9 cellular contexts compared by ENCODE assay signal in genomic region chr12:71551529-71551928, GRCh38.
DNase-seq lines count a peak whose midpoint lies in the region; ATAC-seq, FAIRE-seq and TF ChIP-seq lines count a peak whose summit lies in the region.
"Had no signal": no experiment of that assay in that cellular context is flagged by ENCODE, and none has a peak within 500 bp of the region (broad histone marks: within the 10 kb centered on the region; RNA-seq: fewer than 3 reads in every experiment).

No MANE protein-coding gene starts in this region.

- CTCF ChIA-PET in K562 (lab: Yijun Ruan, JAX; ENCODE audit: low intra/inter-chr PET ratio) = interaction anchor here (1.1 to 1.3 kb wide), 2 partner anchors 135 to 136 kb away, joined by 3 to 4 read pairs; no protein-coding TSS in a partner anchor

- TF ChIP-seq EP300 in K562 (IDR thresholded peaks at IDR 0.05; ENCODE audit: low read length) = no peak
- no peak for TF ChIP-seq EP300 in neural cell (conservative IDR thresholded peaks at IDR 0.05; ENCODE audit: poor library complexity, severe bottlenecking)
- TF ChIP-seq EP300 in suprapubic skin (IDR thresholded peaks at IDR 0.05) = no peak

- TF ChIP-seq POLR2A in K562 (conservative IDR thresholded peaks at IDR 0.05) = no peak
- no peak for TF ChIP-seq POLR2A in suprapubic skin (IDR thresholded peaks at IDR 0.05)

- H3K36me3 ChIP-seq in DOHH2 (ENCODE audit: control insufficient read depth, low read length) (no peaks in the 10 kb centered on the region), K562 (ENCODE audit: control insufficient read depth, insufficient read depth, low read length) (no peaks in the 10 kb centered on the region), neural cell (ENCODE audit: insufficient read depth, low read length) (no peaks in the 10 kb centered on the region), suprapubic skin (no peaks in the 10 kb centered on the region)

- no peak overlapping the region for H2AFZ ChIP-seq in K562 (ENCODE audit: low read depth, low read length)
- no peak overlapping the region for H2AFZ ChIP-seq in neural cell (ENCODE audit: low read depth, low read length)

- H3K4me3 ChIP-seq in DOHH2 (ENCODE audit: low read length) (no peak overlapping the region), K562 (no peak overlapping the region), neural cell (ENCODE audit: low read length) (no peak overlapping the region), suprapubic skin (no peak overlapping the region)

- ATAC-seq in K562 (peak; percentile 73), Right ventricle myocardium inferior (no peak), GM21717 (IDR thresholded peaks at IDR 0.05; ENCODE audit: unreplicated experiment) (no peak)

- no peaks in the 10 kb centered on the region for H3K9me1 ChIP-seq in K562 (ENCODE audit: control insufficient read depth, insufficient read depth, low read length)

- no peaks in the 10 kb centered on the region for H3K4me1 ChIP-seq in DOHH2 (ENCODE audit: control insufficient read depth, low read length)
- no peaks in the 10 kb centered on the region for H3K4me1 ChIP-seq in K562 (replicated peaks in 1 of 2; ENCODE audit: control insufficient read depth in 2 of 2, insufficient read depth in 2 of 2, low read length in 2 of 2)
- H3K4me1 ChIP-seq in suprapubic skin = no peaks in the 10 kb centered on the region

- H3K27me3 ChIP-seq in DOHH2 (ENCODE audit: control insufficient read depth, low read length) (no peaks in the 10 kb centered on the region), K562 (ENCODE audit: control insufficient read depth in 2 of 2, insufficient read depth in 2 of 2, low read length in 2 of 2) (no peaks in the 10 kb centered on the region), neural cell (ENCODE audit: insufficient read depth, low read depth, low read length) (no peaks in the 10 kb centered on the region), suprapubic skin (no peaks in the 10 kb centered on the region)

- 18% methylated on average over 3 of the region's 3 CpGs for WGBS in K562 (ENCODE audit: insufficient coverage, low coverage, missing lambda C conversion rate)
- 45% methylated on average over 3 of the region's 3 CpGs for WGBS in suprapubic skin

- H3K9me3 ChIP-seq in DOHH2 (ENCODE audit: control insufficient read depth, insufficient read depth, low read length) = no peaks in the 10 kb centered on the region
- H3K9me3 ChIP-seq in K562 (replicated peaks; ENCODE audit: control insufficient read depth, insufficient read depth, low read depth, low read length) = no peaks in the 10 kb centered on the region
- no peaks in the 10 kb centered on the region for H3K9me3 ChIP-seq in neural cell (ENCODE audit: low read length)
- H3K9me3 ChIP-seq in suprapubic skin = no peaks in the 10 kb centered on the region

- peak; percentile 67 to 83 for TF ChIP-seq RAD21 in K562 (CRISPR knock-in tag; conservative IDR thresholded peaks at IDR 0.05 in 1 of 2, IDR thresholded peaks at IDR 0.05 in 1 of 2)
- TF ChIP-seq RAD21 in neural cell (conservative IDR thresholded peaks at IDR 0.05) = peak; percentile 35

- H3K4me2 ChIP-seq in DOHH2 (ENCODE audit: low read length) = no peak overlapping the region
- no peak overlapping the region for H3K4me2 ChIP-seq in K562 (ENCODE audit: insufficient read depth, low read length)
- no peak overlapping the region for H3K4me2 ChIP-seq in neural cell (ENCODE audit: low read length)

- H3F3A ChIP-seq in DOHH2 (ENCODE audit: control insufficient read depth, insufficient read depth) (no peaks in the 10 kb centered on the region), neural cell (ENCODE audit: insufficient read depth, low read length, poor library complexity, severe bottlenecking) (no peaks in the 10 kb centered on the region)

- POLR2A ChIA-PET in K562 (lab: Yijun Ruan, JAX) = interaction anchor here (1.1 to 1.4 kb wide), 2 partner anchors 9 to 19 kb away, joined by 3 read pairs; no protein-coding TSS in a partner anchor

- peak; percentile 33 for TF ChIP-seq CTCF in DOHH2 (IDR thresholded peaks at IDR 0.05; ENCODE audit: low read depth, low read length, poor library complexity, severe bottlenecking)
- TF ChIP-seq CTCF in LNCAP (IDR thresholded peaks at IDR 0.05) = peak; percentile 68
- peak; percentile 48 to 79 (median 60); a peak in 4 of 6 replicates for TF ChIP-seq CTCF in K562 (IDR thresholded peaks at IDR 0.05 in 2 of 3, conservative IDR thresholded peaks at IDR 0.05 in 1 of 3; ENCODE audit: insufficient read depth in 2 of 3, low read depth in 1 of 3, low read length in 3 of 3)
- TF ChIP-seq CTCF in neural cell (IDR thresholded peaks at IDR 0.05; ENCODE audit: poor library complexity, severe bottlenecking) = peak; percentile 35
- no peak for TF ChIP-seq CTCF in suprapubic skin (IDR thresholded peaks at IDR 0.05)

- H3K27ac ChIP-seq in DOHH2 (ENCODE audit: low read depth, low read length) (no peak overlapping the region), K562 (ENCODE audit: extremely low read depth, low read depth, low read length) (no peak overlapping the region), neural cell (ENCODE audit: low read length) (no peak overlapping the region), suprapubic skin (no peak overlapping the region)

- intact Hi-C loops in K562 (cut with micrococcal nuclease) (loop anchor here (1.0 to 10.0 kb wide), 3 partner anchors 136 to 817 kb away; no protein-coding TSS in a partner anchor), Right ventricle myocardium inferior (cut with DNase I) (no loop called here)

- BruUV-seq in K562 (replicated peaks; lab: Mats Ljungman, UMichigan) = no TSS peak

- no peaks in the 10 kb centered on the region for H4K20me1 ChIP-seq in DOHH2 (ENCODE audit: control insufficient read depth, insufficient read depth, low read depth, low read length)
- H4K20me1 ChIP-seq in K562 (replicated peaks; ENCODE audit: control insufficient read depth, insufficient read depth, low read length) = no peaks in the 10 kb centered on the region
- H4K20me1 ChIP-seq in neural cell (ENCODE audit: insufficient read depth) = no peaks in the 10 kb centered on the region

- H3K9me2 ChIP-seq in DOHH2 (replicated peaks; ENCODE audit: control insufficient read depth, low read length) = no peaks in the 10 kb centered on the region
- H3K9me2 ChIP-seq in neural cell (ENCODE audit: insufficient read depth, low read length) = no peaks in the 10 kb centered on the region

- in situ Hi-C loops in K562 (cut with MboI) = no loop called here

- DNase-seq in K562 (ENCODE audit: extremely low read depth in 1 of 4, low spot score in 3 of 4) (peak in 2 of 4 experiments; percentile 13 to 28), Right ventricle myocardium inferior (ENCODE audit: missing footprints) (no peak), suprapubic skin (ENCODE audit: low spot score in 2 of 2) (no peak), ecto neural progenitor cell (ENCODE audit: low spot score) (no peak)
- DNase-seq: activated effector memory CD4-positive, alpha-beta T cell treated with anti-CD3 and anti-CD28 coated beads, Interleukin-2, amount 50 U/mL, for 16 hours had no signal

- H3K9ac ChIP-seq in K562 (ENCODE audit: insufficient read depth in 1 of 2, low read depth in 2 of 2, low read length in 2 of 2) = no peak overlapping the region
- no peak overlapping the region for H3K9ac ChIP-seq in neural cell (ENCODE audit: low read length)

- H3K79me2 ChIP-seq in DOHH2 (ENCODE audit: control insufficient read depth, low read length) (no peaks in the 10 kb centered on the region), K562 (ENCODE audit: control insufficient read depth, insufficient read depth, low read length) (no peaks in the 10 kb centered on the region), neural cell (replicated peaks; ENCODE audit: insufficient read depth, low read length) (no peaks in the 10 kb centered on the region)

- peak; percentile 79 for FAIRE-seq in K562 (lab: Jason Lieb, UNC)

TF ChIP-seq in neural cell, 6 proteins besides CTCF, POLR2A, EP300 and RAD21:
- TF ChIP-seq SMC3 (conservative IDR thresholded peaks at IDR 0.05; ENCODE audit: poor library complexity) (peak; percentile 38), REST (IDR thresholded peaks at IDR 0.05; ENCODE audit: borderline replicate concordance) (no peak)

Comparison
In these comparisons a context has a peak if more than half of its experiments do, and no peak if none do; other contexts are left out.
1. CTCF ChIP-seq: peak in DOHH2 (single experiment), LNCAP (single experiment), K562 (3 of 3) and neural cell (single experiment); none in suprapubic skin (0 of 2).